ENCODE assay signal across 22 cellular contexts in the genomic region with DNA sequence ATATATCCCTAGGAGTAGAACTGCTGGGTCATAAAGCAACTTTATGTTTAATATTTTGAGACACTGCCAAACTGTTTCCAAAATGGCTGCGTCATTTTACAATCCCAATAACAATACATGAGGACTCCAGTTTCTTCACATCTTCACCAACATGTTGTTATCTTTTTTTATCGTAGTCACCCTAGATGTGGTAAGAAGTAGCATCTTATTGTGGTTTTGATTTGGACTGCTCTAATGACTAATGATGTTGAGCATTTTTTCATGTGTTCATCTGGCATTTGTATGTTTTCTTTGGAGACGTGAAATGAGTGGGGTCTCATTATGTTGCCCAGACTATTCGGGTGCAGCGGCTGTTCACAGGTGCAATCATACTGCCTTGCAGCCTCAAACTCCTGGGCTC.
DNase-seq lines count a peak whose midpoint lies in the region; ATAC-seq, FAIRE-seq and TF ChIP-seq lines count a peak whose summit lies in the region.
"Had no signal": no experiment of that assay in that cellular context is flagged by ENCODE, and none has a peak within 500 bp of the region (broad histone marks: within the 10 kb centered on the region; RNA-seq: fewer than 3 reads in every experiment).

No MANE protein-coding gene starts in this region.

- peaks cover 10% of the 10 kb centered on the region; the same call in 1 of the 2 replicates for H3K9me1 ChIP-seq in IMR-90 (ENCODE audit: insufficient read depth, low read length)
- H3K9me1 ChIP-seq in K562 (ENCODE audit: control insufficient read depth, insufficient read depth, low read length) = no peaks in the 10 kb centered on the region

- intact Hi-C loops in IMR-90 (cut with micrococcal nuclease) = no loop called here
- intact Hi-C loops in K562 (cut with micrococcal nuclease) = no loop called here

- TF ChIP-seq EP300 in K562 (IDR thresholded peaks at IDR 0.05; ENCODE audit: low read length) = no peak

- dilution Hi-C loops in IMR-90 (cut with HindIII; ENCODE audit: low sequenced_read_pairs, unreplicated experiment) = no loop called here

- ATAC-seq in IMR-90 (ENCODE audit: low read depth) = 0 out of 2 replicates have a peak, but pooled peaks have one; percentile 17
- ATAC-seq in K562 = no peak
- ATAC-seq in GM21576 (IDR thresholded peaks at IDR 0.05; ENCODE audit: unreplicated experiment) = no peak
- ATAC-seq: PC-3 had no signal

- no peak overlapping the region for H3K14ac ChIP-seq in IMR-90 (replicated peaks; ENCODE audit: low read depth, low read length)

- H4K20me1 ChIP-seq in IMR-90 (ENCODE audit: insufficient read depth, low read length) (peaks cover 62% of the 10 kb centered on the region), K562 (replicated peaks; ENCODE audit: control insufficient read depth, insufficient read depth, low read length) (no peaks in the 10 kb centered on the region)

- H3K36me3 ChIP-seq in IMR-90 (ENCODE audit: control insufficient read depth, insufficient read depth, low read length) = peaks cover 9% of the 10 kb centered on the region
- H3K36me3 ChIP-seq in K562 (ENCODE audit: control insufficient read depth, insufficient read depth, low read length) = peaks cover 9% of the 10 kb centered on the region

- TF ChIP-seq RAD21 in IMR-90 (IDR thresholded peaks at IDR 0.05; ENCODE audit: low read length) (no peak), K562 (CRISPR knock-in tag; conservative IDR thresholded peaks at IDR 0.05 in 1 of 2, IDR thresholded peaks at IDR 0.05 in 1 of 2) (no peak)

- peaks cover 20 to 78% of the 10 kb centered on the region in 2 experiments for H3K79me1 ChIP-seq in IMR-90 (ENCODE audit: low read depth in 1 of 2, low read length in 2 of 2)

- WGBS in IMR-90 (ENCODE audit: extremely low coverage in 2 of 2, insufficient read length in 1 of 2), 2 experiments = no CpG with 5 or more reads among the region's 5 CpGs
- WGBS in K562 (ENCODE audit: insufficient coverage, low coverage, missing lambda C conversion rate) = 83% methylated on average over 5 of the region's 5 CpGs

- no peaks in the 10 kb centered on the region for H3K9me3 ChIP-seq in IMR-90 (ENCODE audit: control insufficient read depth, insufficient read depth, low read length)
- no peaks in the 10 kb centered on the region for H3K9me3 ChIP-seq in K562 (replicated peaks; ENCODE audit: control insufficient read depth, insufficient read depth, low read depth, low read length)
- H3K9me3 ChIP-seq: BLaER1, SJCRH30 had no signal

- peak; percentile 11 for FAIRE-seq in K562 (lab: Jason Lieb, UNC)
- FAIRE-seq: D721Med, GM12892 had no signal

- no peaks in the 10 kb centered on the region for H3K27me3 ChIP-seq in IMR-90 (ENCODE audit: control insufficient read depth, insufficient read depth, low read length)
- no peaks in the 10 kb centered on the region for H3K27me3 ChIP-seq in K562 (ENCODE audit: control insufficient read depth in 2 of 2, insufficient read depth in 2 of 2, low read length in 2 of 2)
- H3K27me3 ChIP-seq: BLaER1, SJCRH30 had no signal

- no peak for TF ChIP-seq CTCF in AG10803 (conservative IDR thresholded peaks at IDR 0.05; ENCODE audit: low read length)
- TF ChIP-seq CTCF in IMR-90 (conservative IDR thresholded peaks at IDR 0.05; ENCODE audit: low read depth, low read length) = no peak
- no peak for TF ChIP-seq CTCF in K562 (IDR thresholded peaks at IDR 0.05 in 2 of 3, conservative IDR thresholded peaks at IDR 0.05 in 1 of 3; ENCODE audit: insufficient read depth in 2 of 3, low read depth in 1 of 3, low read length in 3 of 3)

- no peak overlapping the region for H3K4me3 ChIP-seq in AG10803 (ENCODE audit: low read length)
- H3K4me3 ChIP-seq in IMR-90 (ENCODE audit: insufficient read depth, low read depth, low read length) = no peak overlapping the region
- no peak overlapping the region for H3K4me3 ChIP-seq in K562
- H3K4me3 ChIP-seq: BLaER1, SJCRH30 had no signal

- H2AK9ac ChIP-seq in IMR-90 (replicated peaks; ENCODE audit: low read depth, low read length, poor library complexity) = no peak overlapping the region

- no peak overlapping the region for H2BK15ac ChIP-seq in IMR-90 (ENCODE audit: low read depth, low read length)

- no peak overlapping the region for H3K4ac ChIP-seq in IMR-90 (ENCODE audit: low read depth, low read length)

- BruUV-seq in IMR-90 (replicated peaks; lab: Mats Ljungman, UMichigan) (no TSS peak), K562 (replicated peaks; lab: Mats Ljungman, UMichigan) (no TSS peak)

- no peak overlapping the region for H2BK20ac ChIP-seq in IMR-90 (ENCODE audit: low read depth, low read length)

- TF ChIP-seq POLR2A in IMR-90 (IDR thresholded peaks at IDR 0.05; ENCODE audit: low read depth, low read length) (no peak), K562 (conservative IDR thresholded peaks at IDR 0.05) (no peak)

- H2AFZ ChIP-seq in IMR-90 (replicated peaks; ENCODE audit: low read length, poor library complexity) (no peak overlapping the region), K562 (ENCODE audit: low read depth, low read length) (no peak overlapping the region)

- in situ Hi-C loops in IMR-90 (cut with MboI; ENCODE audit: low sequenced_read_pairs) (no loop called here), K562 (cut with MboI) (no loop called here)

- DNase-seq in AG10803 (ENCODE audit: low read depth) = peak; percentile 17
- peak; percentile 49 for DNase-seq in IMR-90
- no peak for DNase-seq in K562 (ENCODE audit: extremely low read depth in 1 of 4, low spot score in 3 of 4)
- DNase-seq in iris pigment epithelial cell (ENCODE audit: low read depth) = peak; percentile 71
- no peak for DNase-seq in HEK293T (ENCODE audit: extremely low spot score)
- DNase-seq in AG20443 (ENCODE audit: low spot score) = no peak
- no peak for DNase-seq in NK-92 treated with Interleukin-12 subunit alpha and Interleukin-12 subunit beta, amount 100 ng/mL, for 24 hours (lab: John Stamatoyannopoulos, UW)
- DNase-seq: 8988T; CD8-positive, alpha-beta memory T cell; DMS79 treated with DMSO at 0.1 percent for 48 hours; GF-D8; H9; NCI-H1048; NCI-H146; NCI-H2081; NCI-H748 treated with DMSO at 0.1 percent for 48 hours; PC-3; SJCRH30 had no signal

- H2AK5ac ChIP-seq in IMR-90 (ENCODE audit: low read depth, low read length) = no peak overlapping the region

- no peak overlapping the region for H3K18ac ChIP-seq in IMR-90 (ENCODE audit: low read depth, low read length)

- no peak overlapping the region for H2BK120ac ChIP-seq in IMR-90 (ENCODE audit: low read depth, low read length)

- H2BK5ac ChIP-seq in IMR-90 (ENCODE audit: low read depth, low read length, poor library complexity, severe bottlenecking) = no peak overlapping the region

- CTCF ChIA-PET in IMR-90 (lab: Yijun Ruan, JAX) = no interaction called here
- CTCF ChIA-PET in K562 (lab: Yijun Ruan, JAX; ENCODE audit: low intra/inter-chr PET ratio) = interaction anchor here (0.6 kb wide), 1 partner anchor 231 kb away, joined by 3 read pairs; no protein-coding TSS in a partner anchor
- CTCF ChIA-PET in HEK293T (lab: Yijun Ruan, JAX) = no interaction called here

- H3K4me1 ChIP-seq in IMR-90 (ENCODE audit: control insufficient read depth, insufficient read depth, low read length) (no peaks in the 10 kb centered on the region; the same call in 1 of the 2 replicates), K562 (replicated peaks in 1 of 2; ENCODE audit: control insufficient read depth in 2 of 2, insufficient read depth in 2 of 2, low read length in 2 of 2) (no peaks in the 10 kb centered on the region)
- H3K4me1 ChIP-seq: BLaER1, SJCRH30 had no signal

- H3K4me2 ChIP-seq in IMR-90 (ENCODE audit: low read depth, low read length) (no peak overlapping the region), K562 (ENCODE audit: insufficient read depth, low read length) (no peak overlapping the region)
- H3K4me2 ChIP-seq: BLaER1 had no signal

- H3K9ac ChIP-seq in IMR-90 (ENCODE audit: low read depth, low read length) = no peak overlapping the region
- no peak overlapping the region for H3K9ac ChIP-seq in K562 (ENCODE audit: insufficient read depth in 1 of 2, low read depth in 2 of 2, low read length in 2 of 2)
- H3K9ac ChIP-seq: BLaER1 had no signal

- H3K23ac ChIP-seq in IMR-90 (ENCODE audit: low read depth, low read length) = no peak overlapping the region

- no peak overlapping the region for H4K91ac ChIP-seq in IMR-90 (ENCODE audit: insufficient read depth, low read depth, low read length)

- H3K27ac ChIP-seq in IMR-90 (ENCODE audit: insufficient read depth, low read length) = no peak overlapping the region
- H3K27ac ChIP-seq in K562 (ENCODE audit: extremely low read depth, low read depth, low read length) = no peak overlapping the region
- H3K27ac ChIP-seq: BLaER1, SJCRH30 had no signal

- no peak overlapping the region for H4K8ac ChIP-seq in IMR-90 (ENCODE audit: low read depth in 2 of 2, low read length in 2 of 2)

- POLR2A ChIA-PET in IMR-90 (lab: Charles Lee; ENCODE audit: unreplicated experiment) = no interaction called here
- POLR2A ChIA-PET in K562 (lab: Yijun Ruan, JAX) = no interaction called here
- POLR2A ChIA-PET in HEK293T (lab: Yijun Ruan, JAX) = no interaction called here

- no peak overlapping the region for H3K56ac ChIP-seq in IMR-90 (ENCODE audit: extremely low read depth, insufficient read depth, low read length)

- no peak overlapping the region for H4K5ac ChIP-seq in IMR-90 (ENCODE audit: low read depth, low read length)

- H3K79me2 ChIP-seq in K562 (ENCODE audit: control insufficient read depth, insufficient read depth, low read length) = no peaks in the 10 kb centered on the region

TF ChIP-seq in IMR-90, 13 proteins besides CTCF, POLR2A, EP300 and RAD21 (continues in another document):
- TF ChIP-seq CHD1 (IDR thresholded peaks at IDR 0.05; ENCODE audit: low read depth, low read length) = no peak
- no peak for TF ChIP-seq NFE2L2 (IDR thresholded peaks at IDR 0.05; ENCODE audit: low read depth, low read length)
- TF ChIP-seq RCOR1 (IDR thresholded peaks at IDR 0.05; ENCODE audit: insufficient replicate concordance, low read length) = no peak
- TF ChIP-seq SMC3 (IDR thresholded peaks at IDR 0.05; ENCODE audit: low read depth, low read length) = no peak
- peak; percentile 25; the same call in 1 of the 2 replicates for TF ChIP-seq CEBPB (IDR thresholded peaks at IDR 0.05; ENCODE audit: low read depth, low read length)

TF ChIP-seq in K562, 482 proteins besides CTCF, POLR2A, EP300 and RAD21 (continues in another document):
- no peak for TF ChIP-seq STAT5B (CRISPR knock-in tag; IDR thresholded peaks at IDR 0.05)
- TF ChIP-seq ZNF79 (CRISPR knock-in tag; IDR thresholded peaks at IDR 0.05; ENCODE audit: low read depth) = no peak
- TF ChIP-seq ESRRA (IDR thresholded peaks at IDR 0.05; ENCODE audit: borderline replicate concordance, low read depth) = no peak
- no peak for TF ChIP-seq SRSF1 (IDR thresholded peaks at IDR 0.05; ENCODE audit: low read depth, low read length)
- no peak for TF ChIP-seq NFYB (IDR thresholded peaks at IDR 0.05; ENCODE audit: extremely low read depth, insufficient read length)

TF ChIP-seq in HEK293T, 16 proteins besides CTCF, POLR2A, EP300 and RAD21:
- TF ChIP-seq ZNF384 (IDR thresholded peaks at IDR 0.05) (no peak), BHLHE40 (IDR thresholded peaks at IDR 0.05; ENCODE audit: borderline replicate concordance) (no peak)
TF ChIP-seq in HEK293T: peak in this region for 0.

Comparison
In these comparisons a context has a peak if more than half of its experiments do, and no peak if none do; other contexts are left out.
1. DNase-seq: peak in AG10803 (single experiment), IMR-90 (single experiment) and iris pigment epithelial cell (single experiment); none in K562 (0 of 4), HEK293T (single experiment), AG20443 (single experiment) and NK-92 treated with Interleukin-12 subunit alpha and Interleukin-12 subunit beta, amount 100 ng/mL, for 24 hours (single experiment).